ENCODE assay signal across 10 cellular contexts in genomic region chr16:81450783-81451491, GRCh38. TPM values are rescaled to one million over a fixed set of nuclear protein-coding genes. Genes with fewer than 3 reads are reported as not detected.
DNase-seq lines count a peak whose midpoint lies in the region; ATAC-seq and TF ChIP-seq lines count a peak whose summit lies in the region.
"Had no signal": no experiment of that assay in that cellular context is flagged by ENCODE, and none has a peak within 500 bp of the region (broad histone marks: within the 10 kb centered on the region; RNA-seq: fewer than 3 reads in every experiment).

No MANE protein-coding gene starts in this region.

- TF ChIP-seq CTCF in HCT116 (IDR thresholded peaks at IDR 0.05 in 2 of 3, conservative IDR thresholded peaks at IDR 0.05 in 1 of 3; ENCODE audit: borderline replicate concordance in 1 of 3, insufficient read depth in 1 of 3, low read depth in 2 of 3, low read length in 2 of 3), result peak in 2 of 3 experiments; percentile 48 to 50; a peak in 4 of 6 replicates
- TF ChIP-seq CTCF in astrocyte of the cerebellum (IDR thresholded peaks at IDR 0.05; ENCODE audit: low read depth, low read length, missing control alignments), result peak; percentile 19
- no peak for TF ChIP-seq CTCF in gastroesophageal sphincter (IDR thresholded peaks at IDR 0.05)

- no TSS peak for BruUV-seq in HCT116 (replicated peaks; lab: Mats Ljungman, UMichigan)

- no peaks in the 10 kb centered on the region for H3K9me3 ChIP-seq in CD4-positive, CD25-positive, alpha-beta regulatory T cell (ENCODE audit: control insufficient read depth in 2 of 2, low read length in 2 of 2)
- H3K9me3 ChIP-seq in HCT116 (ENCODE audit: control insufficient read depth in 1 of 2, insufficient read depth in 1 of 2, low read depth in 1 of 2, low read length in 2 of 2) (no peaks in the 10 kb centered on the region), gastroesophageal sphincter (no peaks in the 10 kb centered on the region)

- CTCF ChIA-PET in HCT116 (lab: Charles Lee), result interaction anchor here (1.1 to 1.2 kb wide), 2 partner anchors 34 to 133 kb away, joined by 3 read pairs; no protein-coding TSS in a partner anchor

- peaks cover 4% of the 10 kb centered on the region for H3K27me3 Mint-ChIP-seq in CD4-positive, CD25-positive, alpha-beta regulatory T cell
- no peaks in the 10 kb centered on the region for H3K27me3 Mint-ChIP-seq in naive thymus-derived CD8-positive, alpha-beta T cell

- RAD21 ChIA-PET in HCT116 (lab: Charles Lee; ENCODE audit: low non-redundant PET in 1 of 2, low total read pairs in 2 of 2, uncharacterized antibody in 2 of 2, unreplicated experiment in 2 of 2), result no interaction called here

- H3K36me3 ChIP-seq in CD4-positive, CD25-positive, alpha-beta regulatory T cell (ENCODE audit: control insufficient read depth, insufficient read depth, low read length), result no peaks in the 10 kb centered on the region
- H3K36me3 ChIP-seq in HCT116 (ENCODE audit: control insufficient read depth in 1 of 2, insufficient read depth in 2 of 2, low read length in 2 of 2) (peaks cover 0 to 13% of the 10 kb centered on the region in 2 experiments; a peak in 1 of 4 replicates), gastroesophageal sphincter (no peaks in the 10 kb centered on the region)

- H3K9me2 ChIP-seq in HCT116 (ENCODE audit: insufficient read depth), result no peaks in the 10 kb centered on the region

- peaks cover 29% of the 10 kb centered on the region; the same call in 1 of the 2 replicates for H4K20me1 ChIP-seq in HCT116 (ENCODE audit: insufficient read depth)

- no peak for DNase-seq in CD4-positive, CD25-positive, alpha-beta regulatory T cell
- no peak for DNase-seq in HCT116 (ENCODE audit: low read depth, low spot score)
- DNase-seq in astrocyte of the cerebellum (ENCODE audit: low read depth), result no peak
- no peak for DNase-seq in naive thymus-derived CD8-positive, alpha-beta T cell
- DNase-seq in cerebellar nuclear complex (lab: John Stamatoyannopoulos, UW), result no peak
- DNase-seq: activated CD8-positive, alpha-beta memory T cell treated with anti-CD3 and anti-CD28 coated beads, Interleukin-2, amount 50 U/mL, for 48 hours; NCI-H2107; stimulated activated CD4-positive, alpha-beta T cell treated with anti-CD3 and anti-CD28 coated beads, Interleukin-12 subunit alpha, Interleukin-12 subunit beta, amount 100 ng/mL, for 4 hours had no signal

- H3K4me3 ChIP-seq in CD4-positive, CD25-positive, alpha-beta regulatory T cell (ENCODE audit: low read depth, low read length), result no peak overlapping the region
- no peak overlapping the region for H3K4me3 ChIP-seq in HCT116 (replicated peaks in 1 of 2; ENCODE audit: low read depth in 1 of 2, low read length in 2 of 2)
- H3K4me3 ChIP-seq in astrocyte of the cerebellum (ENCODE audit: low read depth, low read length), result no peak overlapping the region
- H3K4me3 ChIP-seq in gastroesophageal sphincter, result no peak overlapping the region

- H3K27me3 ChIP-seq in CD4-positive, CD25-positive, alpha-beta regulatory T cell (ENCODE audit: control insufficient read depth, insufficient read depth, low read length), result no peaks in the 10 kb centered on the region
- H3K27me3 ChIP-seq in HCT116 (ENCODE audit: insufficient read depth, low read length) (no peaks in the 10 kb centered on the region), gastroesophageal sphincter (no peaks in the 10 kb centered on the region)

- peaks cover 46% of the 10 kb centered on the region for H3K4me1 ChIP-seq in CD4-positive, CD25-positive, alpha-beta regulatory T cell (ENCODE audit: control insufficient read depth, insufficient read depth, low read length, poor library complexity, severe bottlenecking)
- H3K4me1 ChIP-seq in HCT116 (ENCODE audit: control insufficient read depth in 1 of 2, insufficient read depth in 2 of 2, low read length in 2 of 2), result peaks cover 18 to 65% of the 10 kb centered on the region in 2 experiments; a peak in 3 of 4 replicates
- H3K4me1 ChIP-seq in gastroesophageal sphincter, result peaks cover 0 to 66% (median 21%) of the 10 kb centered on the region in 3 donors

- TF ChIP-seq RAD21 in HCT116 (IDR thresholded peaks at IDR 0.05; ENCODE audit: low read depth), result no peak

- WGBS in gastroesophageal sphincter (ENCODE audit: low coverage in 1 of 2), 2 donors, result 87% methylated on average over 8 to 9 of the region's 12 CpGs

- H3K9ac ChIP-seq in HCT116 (ENCODE audit: low read length), result no peak overlapping the region

- in situ Hi-C loops in astrocyte of the cerebellum (cut with HindIII; ENCODE audit: low sequenced_read_pairs), result no loop called here

- H3K4me3 Mint-ChIP-seq in CD4-positive, CD25-positive, alpha-beta regulatory T cell, result peak overlapping the region in 2 of 4 donors; percentile 53 to 73
- H3K4me3 Mint-ChIP-seq in naive thymus-derived CD8-positive, alpha-beta T cell, result peak overlapping the region in 9 of 10 donors; percentile 11 to 83 (median 66)

- peak overlapping the region; percentile 11 for H3K4me2 ChIP-seq in HCT116 (ENCODE audit: low read length)

- ATAC-seq in CD4-positive, CD25-positive, alpha-beta regulatory T cell (ENCODE audit: low read depth in 2 of 2), result no peak
- ATAC-seq in HCT116, result peak; percentile 54
- no peak for ATAC-seq in naive thymus-derived CD8-positive, alpha-beta T cell
- ATAC-seq in gastroesophageal sphincter, result no peak
- ATAC-seq in GM18873 (IDR thresholded peaks at IDR 0.05; ENCODE audit: low FRiP score, unreplicated experiment), result no peak

- H2AFZ ChIP-seq in HCT116 (ENCODE audit: low read depth, low read length, poor library complexity, severe bottlenecking), result no peak overlapping the region

- peaks cover 11 to 91% (median 61%) of the 10 kb centered on the region in 4 donors for H3K4me1 Mint-ChIP-seq in CD4-positive, CD25-positive, alpha-beta regulatory T cell
- peaks cover 59 to 93% (median 89%) of the 10 kb centered on the region in 4 donors for H3K4me1 Mint-ChIP-seq in naive thymus-derived CD8-positive, alpha-beta T cell

- POLR2A ChIA-PET in HCT116 (lab: Charles Lee), result no interaction called here
- POLR2A ChIA-PET in naive thymus-derived CD8-positive, alpha-beta T cell (lab: Charles Lee), result interaction anchor here (1.0 to 3.0 kb wide), 5 partner anchors 10 to 24 kb away, joined by 3 to 13 read pairs (median 3); no protein-coding TSS in a partner anchor

- no peak for TF ChIP-seq EP300 in gastroesophageal sphincter (IDR thresholded peaks at IDR 0.05)

- peaks cover 9% of the 10 kb centered on the region for H3K36me3 Mint-ChIP-seq in CD4-positive, CD25-positive, alpha-beta regulatory T cell
- H3K36me3 Mint-ChIP-seq in naive thymus-derived CD8-positive, alpha-beta T cell, result peaks cover 0 to 6% (median 0%) of the 10 kb centered on the region in 3 donors

- H3K79me2 ChIP-seq in HCT116 (ENCODE audit: insufficient read depth, low read length), result peaks cover 100% of the 10 kb centered on the region

- peak overlapping the region in 2 of 3 donors; percentile 78 to 88 for H3K27ac Mint-ChIP-seq in CD4-positive, CD25-positive, alpha-beta regulatory T cell
- H3K27ac Mint-ChIP-seq in naive thymus-derived CD8-positive, alpha-beta T cell, result peak overlapping the region; percentile 47 to 98 (median 90)

- no peak overlapping the region for H3K27ac ChIP-seq in CD4-positive, CD25-positive, alpha-beta regulatory T cell (ENCODE audit: insufficient read depth, low read length, poor library complexity, severe bottlenecking)
- no peak overlapping the region for H3K27ac ChIP-seq in HCT116 (ENCODE audit: low read depth, low read length)
- no peak overlapping the region for H3K27ac ChIP-seq in gastroesophageal sphincter

- intact Hi-C loops in HCT116 (cut with micrococcal nuclease), result no loop called here

- no peak for TF ChIP-seq POLR2A in HCT116 (IDR thresholded peaks at IDR 0.05; ENCODE audit: borderline replicate concordance, extremely low read depth, insufficient read depth, insufficient read length)
- TF ChIP-seq POLR2A in gastroesophageal sphincter (IDR thresholded peaks at IDR 0.05), result no peak

- no peaks in the 10 kb centered on the region for H3K9me3 Mint-ChIP-seq in CD4-positive, CD25-positive, alpha-beta regulatory T cell
- H3K9me3 Mint-ChIP-seq in naive thymus-derived CD8-positive, alpha-beta T cell, result peaks cover 0 to 2% (median 0%) of the 10 kb centered on the region in 9 donors

TF ChIP-seq in HCT116, 20 proteins besides CTCF, POLR2A, EP300 and RAD21 (continues in another document):
- TF ChIP-seq REST (IDR thresholded peaks at IDR 0.05; ENCODE audit: low read depth) (no peak), ZFX (IDR thresholded peaks at IDR 0.05) (no peak), EZH2 (IDR thresholded peaks at IDR 0.05) (no peak), ATF3 (IDR thresholded peaks at IDR 0.05) (no peak)

RNA-seq across cellular contexts. Expression of gene CMIP, which starts 6.3 kb away (rescaled TPM):
- total RNA-seq in CD4-positive, CD25-positive, alpha-beta regulatory T cell, result 49.7 TPM
- polyA plus RNA-seq in CD4-positive, CD25-positive, alpha-beta regulatory T cell, result under 1 TPM; 0.21 to 0.96 (median 0.76) TPM
- 64.6 TPM for total RNA-seq in HCT116 (2021; ENCODE audit: unreplicated experiment)
- polyA plus RNA-seq in HCT116 (2012), result 40.2 and 45.3 TPM in 2 replicates
- 10 to 100 TPM; 38.8 to 41.5 TPM for total RNA-seq in naive thymus-derived CD8-positive, alpha-beta T cell
- 1 to 10 TPM in 1 of 3 donors, under 1 TPM in 2; 0.31 to 1.3 (median 0.65) TPM for polyA plus RNA-seq in naive thymus-derived CD8-positive, alpha-beta T cell
- total RNA-seq in gastroesophageal sphincter, result 10 to 100 TPM; 13.4 to 24.0 (median 19.2) TPM

Comparison
In these comparisons a context has a peak if more than half of its experiments do, and no peak if none do; other contexts are left out.
1. CTCF ChIP-seq: peak in HCT116 (2 of 3) and astrocyte of the cerebellum (single experiment); none in gastroesophageal sphincter (0 of 4).